In the genomic region with DNA sequence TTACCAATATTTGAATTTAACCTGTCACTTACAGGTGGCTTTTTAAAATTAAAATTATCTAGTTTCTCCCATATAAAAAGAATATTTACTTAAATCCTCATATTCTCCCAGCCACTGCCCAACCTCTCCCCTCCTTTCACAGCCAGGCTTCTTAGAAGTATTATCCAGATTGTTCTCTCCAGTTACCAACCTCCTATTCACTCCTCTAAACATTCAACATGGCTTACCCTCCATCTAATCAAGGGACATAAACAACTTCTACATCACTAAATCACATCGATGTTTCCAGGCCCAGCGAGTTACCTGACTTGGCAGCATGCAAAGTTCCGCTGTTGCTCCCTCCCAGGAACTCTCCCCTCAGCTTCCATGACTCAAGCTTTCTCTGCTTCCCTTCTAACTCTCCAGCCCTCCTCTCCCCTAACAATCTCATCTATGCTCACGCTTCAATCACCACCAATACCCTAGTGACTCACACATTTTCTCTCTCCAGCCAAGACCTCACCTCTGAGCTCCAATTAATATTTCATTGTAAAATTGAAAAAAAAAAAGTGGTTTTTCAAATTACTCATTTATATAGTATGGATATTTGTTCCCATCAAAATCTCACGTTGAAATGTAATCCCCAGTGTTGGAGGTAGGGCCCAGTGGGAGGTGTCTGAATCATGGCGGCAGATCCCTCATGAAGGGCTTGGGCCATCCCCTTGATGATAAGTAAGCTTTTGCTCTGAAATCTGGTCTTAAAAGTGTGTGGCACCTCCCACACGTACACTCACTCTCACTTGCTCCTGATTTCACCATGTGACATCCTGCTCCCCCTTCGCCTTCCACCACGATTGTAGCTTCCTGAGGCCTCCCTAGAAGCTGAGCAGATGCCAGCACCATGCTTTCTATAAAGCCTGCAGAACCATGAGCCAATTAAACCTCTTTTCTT, we compare ENCODE assay signal across 11 cellular contexts.
A peak's percentile ranks its signal among the peaks of the same experiment; 100 is the strongest.
DNase-seq lines count a peak whose midpoint lies in the region; ATAC-seq, FAIRE-seq and TF ChIP-seq lines count a peak whose summit lies in the region.
"Had no signal": no experiment of that assay in that cellular context is flagged by ENCODE, and none has a peak within 500 bp of the region (broad histone marks: within the 10 kb centered on the region; RNA-seq: fewer than 3 reads in every experiment).

No MANE protein-coding gene starts in this region.

- FAIRE-seq in H54 (lab: Jason Lieb, UNC): peak; percentile 73

- H3K27me3 ChIP-seq in kidney epithelial cell (ENCODE audit: control insufficient read depth, insufficient read depth, low read length): no peaks in the 10 kb centered on the region

- no peaks in the 10 kb centered on the region for H3K36me3 ChIP-seq in kidney epithelial cell (ENCODE audit: control insufficient read depth, insufficient read depth, low read length)

- H3K27me3 Mint-ChIP-seq in activated naive CD8-positive, alpha-beta T cell treated with anti-CD3 and anti-CD28 coated beads, Interleukin-2, amount 10 ng/mL, durations not matched to agents 7 days and 5 days: no peaks in the 10 kb centered on the region

- H3K4me1 Mint-ChIP-seq in activated naive CD8-positive, alpha-beta T cell treated with anti-CD3 and anti-CD28 coated beads, Interleukin-2, amount 10 ng/mL, durations not matched to agents 7 days and 5 days: peaks cover 27% of the 10 kb centered on the region

- H3K9me3 Mint-ChIP-seq in activated naive CD8-positive, alpha-beta T cell treated with anti-CD3 and anti-CD28 coated beads, Interleukin-2, amount 10 ng/mL, durations not matched to agents 7 days and 5 days: peaks cover 6% of the 10 kb centered on the region

- H3K27ac Mint-ChIP-seq in activated naive CD8-positive, alpha-beta T cell treated with anti-CD3 and anti-CD28 coated beads, Interleukin-2, amount 10 ng/mL, durations not matched to agents 7 days and 5 days: peak overlapping the region; percentile 50

- intact Hi-C loops in left colon (cut with DNase I, micrococcal nuclease): no loop called here

- DNase-seq in H54 (ENCODE audit: insufficient read length, low spot score) (peak; percentile 6), KBM-7 (peak; percentile 50), kidney epithelial cell (ENCODE audit: low read depth) (peak; percentile 57), left colon (no peak), NCI-H2029 treated with DMSO at 0.1 percent for 48 hours (lab: John Stamatoyannopoulos, UW) (no peak), GM20000 (ENCODE audit: low spot score) (no peak)
- no peak for DNase-seq in activated naive CD8-positive, alpha-beta T cell treated with anti-CD3 and anti-CD28 coated beads, Interleukin-2, amount 10 ng/mL, durations not matched to agents 7 days and 5 days
- DNase-seq: effector CD4-positive, alpha-beta T cell; hypothalamus; NCI-H1694 treated with DMSO at 0.1 percent for 48 hours had no signal

- TF ChIP-seq CTCF in kidney epithelial cell (IDR thresholded peaks at IDR 0.05; ENCODE audit: insufficient read depth, low read length, poor library complexity, severe bottlenecking) (no peak), GM20000 (IDR thresholded peaks at IDR 0.05; ENCODE audit: extremely low read depth, missing control alignments) (no peak)

- H3K4me3 ChIP-seq in kidney epithelial cell (ENCODE audit: low read depth, low read length): no peak overlapping the region

- in situ Hi-C loops in KBM-7 (cut with MboI; ENCODE audit: low pct_unique_long_range_greater_than_20kb, low sequenced_read_pairs): no loop called here

- peak; percentile 35 for ATAC-seq in activated naive CD8-positive, alpha-beta T cell treated with anti-CD3 and anti-CD28 coated beads, Interleukin-2, amount 10 ng/mL, durations not matched to agents 7 days and 5 days (ENCODE audit: low read depth)
- no peak for ATAC-seq in left colon
- ATAC-seq: sciatic nerve had no signal

- H3K4me3 Mint-ChIP-seq in activated naive CD8-positive, alpha-beta T cell treated with anti-CD3 and anti-CD28 coated beads, Interleukin-2, amount 10 ng/mL, durations not matched to agents 7 days and 5 days: no peak overlapping the region

- POLR2A ChIA-PET in activated naive CD8-positive, alpha-beta T cell treated with anti-CD3 and anti-CD28 coated beads, Interleukin-2, amount 10 ng/mL, durations not matched to agents 7 days and 5 days (lab: Charles Lee): no interaction called here

- peaks cover 33% of the 10 kb centered on the region for H3K36me3 Mint-ChIP-seq in activated naive CD8-positive, alpha-beta T cell treated with anti-CD3 and anti-CD28 coated beads, Interleukin-2, amount 10 ng/mL, durations not matched to agents 7 days and 5 days

- TF ChIP-seq POLR2A in H54 (IDR thresholded peaks at IDR 0.05; ENCODE audit: low read depth, low read length): no peak

Comparison
In these comparisons a context has a peak if more than half of its experiments do, and no peak if none do; other contexts are left out.
1. DNase-seq: peak in H54 (single experiment), KBM-7 (single experiment) and kidney epithelial cell (single experiment); none in activated naive CD8-positive, alpha-beta T cell treated with anti-CD3 and anti-CD28 coated beads, Interleukin-2, amount 10 ng/mL, durations not matched to agents 7 days and 5 days (single experiment), left colon (0 of 2), NCI-H2029 treated with DMSO at 0.1 percent for 48 hours (single experiment) and GM20000 (single experiment).